ENCODE assay signal across 12 cellular contexts in genomic region chr7:27103489-27104226, GRCh38. TPM values are rescaled to one million over a fixed set of nuclear protein-coding genes. Genes with fewer than 3 reads are reported as not detected.
DNase-seq lines count a peak whose midpoint lies in the region; ATAC-seq and TF ChIP-seq lines count a peak whose summit lies in the region.
"Had no signal": no experiment of that assay in that cellular context is flagged by ENCODE, and none has a peak within 500 bp of the region (broad histone marks: within the 10 kb centered on the region; RNA-seq: fewer than 3 reads in every experiment).

No MANE protein-coding gene starts in this region.

- H3K4me3 ChIP-seq in WI38 (ENCODE audit: low read depth, low read length) (peak overlapping the region; percentile 96), hepatocyte (no peak overlapping the region)

- no peaks in the 10 kb centered on the region for H3K27me3 Mint-ChIP-seq in progenitor cell of endocrine pancreas

- peak overlapping the region; percentile 94 for H3K4me3 Mint-ChIP-seq in progenitor cell of endocrine pancreas (ENCODE audit: low read depth)

- peaks cover 11% of the 10 kb centered on the region for H3K4me1 ChIP-seq in hepatocyte (ENCODE audit: insufficient read depth)

- WGBS in hepatocyte (ENCODE audit: low lambda C conversion rate, missing lambda C conversion rate): 21% methylated on average over 33 of the region's 35 CpGs

- peak overlapping the region; percentile 49 for H3K4me2 ChIP-seq in hepatocyte

- H3K4me1 Mint-ChIP-seq in progenitor cell of endocrine pancreas (ENCODE audit: low read depth): peaks cover 79% of the 10 kb centered on the region

- H3K9me2 ChIP-seq in hepatocyte (replicated peaks; ENCODE audit: insufficient read depth): no peaks in the 10 kb centered on the region

- peak; percentile 79 for DNase-seq in Daoy (ENCODE audit: low read depth)
- DNase-seq in hepatocyte (ENCODE audit: low spot score): no peak
- no peak for DNase-seq in progenitor cell of endocrine pancreas (ENCODE audit: low spot score, unreplicated experiment)
- no peak for DNase-seq in NCI-H2227 (lab: John Stamatoyannopoulos, UW; ENCODE audit: unreplicated experiment)
- DNase-seq: activated CD4-positive, alpha-beta T cell treated with anti-CD3 and anti-CD28 coated beads, Interleukin-2, amount 50 U/mL, for 4 hours; AML-193; NCI-H345; SHP77 had no signal

- H3K79me2 ChIP-seq in hepatocyte: peaks cover 9% of the 10 kb centered on the region

- H3K27me3 ChIP-seq in hepatocyte: peaks cover 100% of the 10 kb centered on the region

- peak overlapping the region; percentile 12 for H2AFZ ChIP-seq in hepatocyte

- ATAC-seq in GM19397 (IDR thresholded peaks at IDR 0.05; ENCODE audit: unreplicated experiment) (no peak), GM18907 (IDR thresholded peaks at IDR 0.05; ENCODE audit: unreplicated experiment) (no peak), GM21786 (IDR thresholded peaks at IDR 0.05; ENCODE audit: unreplicated experiment) (no peak)

- no peaks in the 10 kb centered on the region for H3K9me3 ChIP-seq in hepatocyte (ENCODE audit: low read depth)

- no peaks in the 10 kb centered on the region for H3K36me3 ChIP-seq in hepatocyte (replicated peaks; ENCODE audit: insufficient read depth, low read depth)

- H4K20me1 ChIP-seq in hepatocyte (ENCODE audit: insufficient read depth, poor library complexity, severe bottlenecking): peaks cover 4% of the 10 kb centered on the region

- peak overlapping the region; percentile 96 for H3K27ac Mint-ChIP-seq in progenitor cell of endocrine pancreas

- TF ChIP-seq CTCF in WI38 (IDR thresholded peaks at IDR 0.05; ENCODE audit: low read depth, low read length) (no peak), hepatocyte (IDR thresholded peaks at IDR 0.05; ENCODE audit: poor library complexity) (no peak), progenitor cell of endocrine pancreas (IDR thresholded peaks at IDR 0.05; ENCODE audit: unreplicated experiment) (no peak)

- H3K27ac ChIP-seq in hepatocyte: no peak overlapping the region

- peaks cover 24% of the 10 kb centered on the region for H3K36me3 Mint-ChIP-seq in progenitor cell of endocrine pancreas (ENCODE audit: insufficient read depth)

- no peaks in the 10 kb centered on the region for H3K9me3 Mint-ChIP-seq in progenitor cell of endocrine pancreas (ENCODE audit: low read depth)

RNA-seq across cellular contexts. Expression of gene HOXA2, which starts 1.2 kb away (rescaled TPM):
- 11.4 and 12.1 TPM in 2 replicates for total RNA-seq in Daoy (2014; rRNA removed; shearing (Covaris generic))
- 0.36 TPM in 1 of 2 replicates, not detected in the other for total RNA-seq in hepatocyte
- 0.07 and 0.81 TPM in 2 replicates for polyA plus RNA-seq in hepatocyte
- 17.9 and 18.6 TPM in 2 replicates for total RNA-seq in progenitor cell of endocrine pancreas

RNA-seq across cellular contexts. Expression of gene HOXA1, which starts 7.9 kb away (rescaled TPM):
- 5.5 and 6.4 TPM in 2 replicates for total RNA-seq in Daoy (2014; rRNA removed; shearing (Covaris generic))
- 0.12 and 0.30 TPM in 2 replicates for total RNA-seq in hepatocyte
- polyA plus RNA-seq in hepatocyte: 0.25 and 0.77 TPM in 2 replicates
- total RNA-seq in progenitor cell of endocrine pancreas: 27.4 and 31.2 TPM in 2 replicates

RNA-seq across cellular contexts. Expression of gene HOXA4, which starts 26.9 kb away (rescaled TPM):
- 4.1 and 6.7 TPM in 2 replicates for total RNA-seq in Daoy (2014; rRNA removed; shearing (Covaris generic))
- 1.3 and 1.4 TPM in 2 replicates for total RNA-seq in hepatocyte
- polyA plus RNA-seq in hepatocyte: 0.69 and 0.96 TPM in 2 replicates
- total RNA-seq in progenitor cell of endocrine pancreas: 13.7 TPM in 2 replicates

RNA-seq across cellular contexts. Expression of gene HOXA5, which starts 39.8 kb away (rescaled TPM):
- 22.6 and 41.1 TPM in 2 replicates for total RNA-seq in Daoy (2014; rRNA removed; shearing (Covaris generic))
- 0.08 and 0.70 TPM in 2 replicates for total RNA-seq in hepatocyte
- polyA plus RNA-seq in hepatocyte: 0.41 and 0.92 TPM in 2 replicates
- 12.6 and 18.1 TPM in 2 replicates for total RNA-seq in progenitor cell of endocrine pancreas

RNA-seq across cellular contexts. Expression of gene HOXA6, which starts 43.9 kb away (rescaled TPM):
- total RNA-seq in Daoy (2014; rRNA removed; shearing (Covaris generic)): 0.92 and 4.2 TPM in 2 replicates
- total RNA-seq in hepatocyte: not detected in 2 replicates
- 0.16 and 0.23 TPM in 2 replicates for polyA plus RNA-seq in hepatocyte
- total RNA-seq in progenitor cell of endocrine pancreas: 0.38 TPM in 1 of 2 replicates, not detected in the other
